Comparison of ENCODE assay signal across 30 cellular contexts in genomic region chr5:28430565-28431178, GRCh38.
DNase-seq lines count a peak whose midpoint lies in the region; ATAC-seq and TF ChIP-seq lines count a peak whose summit lies in the region.
"Had no signal": no experiment of that assay in that cellular context is flagged by ENCODE, and none has a peak within 500 bp of the region (broad histone marks: within the 10 kb centered on the region; RNA-seq: fewer than 3 reads in every experiment).

No MANE protein-coding gene starts in this region.

- no peak overlapping the region for H3K27ac Mint-ChIP-seq in WTC11
- H3K27ac Mint-ChIP-seq in CD14-positive monocyte: no peak overlapping the region
- H3K27ac Mint-ChIP-seq: CD8-positive, alpha-beta T cell; HFFc6 had no signal

- no peak overlapping the region for H3K4me3 ChIP-seq in fibroblast of pulmonary artery (replicated peaks; ENCODE audit: low read depth, low read length)
- H3K4me3 ChIP-seq: HAP-1, K562, PC-9, SJSA1 had no signal

- H3K27me3 Mint-ChIP-seq in WTC11 (ENCODE audit: low read depth) (no peaks in the 10 kb centered on the region; the same call in 1 of the 2 replicates), CD14-positive monocyte (ENCODE audit: low read depth in 3 of 3) (no peaks in the 10 kb centered on the region)

- ATAC-seq in WTC11 (no peak), GM21381 (IDR thresholded peaks at IDR 0.05; ENCODE audit: unreplicated experiment) (no peak), HG03280 (IDR thresholded peaks at IDR 0.05; ENCODE audit: unreplicated experiment) (no peak)
- ATAC-seq: CD8-positive, alpha-beta T cell; K562 had no signal

- H3K4me1 Mint-ChIP-seq in WTC11 (no peaks in the 10 kb centered on the region), CD14-positive monocyte (no peaks in the 10 kb centered on the region)

- CTCF ChIA-PET in WTC11 (lab: Charles Lee): no interaction called here

- intact Hi-C loops in CD14-positive monocyte (cut with micrococcal nuclease): no loop called here

- POLR2A ChIA-PET in WTC11 (lab: Charles Lee): no interaction called here

- H3K36me3 Mint-ChIP-seq in WTC11 (peaks cover 25% of the 10 kb centered on the region), CD14-positive monocyte (no peaks in the 10 kb centered on the region)
- H3K36me3 Mint-ChIP-seq: CD8-positive, alpha-beta T cell had no signal

- DNase-seq in HuH-7 (ENCODE audit: low spot score): peak; percentile 37
- no peak for DNase-seq in WTC11 (ENCODE audit: low spot score)
- peak; percentile 1 for DNase-seq in fibroblast of pulmonary artery (ENCODE audit: low read depth)
- peak; percentile 30 for DNase-seq in left kidney (ENCODE audit: low read depth, low spot score)
- DNase-seq in NCI-H1694 (lab: John Stamatoyannopoulos, UW): no peak
- no peak for DNase-seq in CD14-positive monocyte (ENCODE audit: low spot score)
- DNase-seq: C1 segment of cervical spinal cord; Caco-2; CD8-positive, alpha-beta T cell; DMS 273 treated with DMSO at 0.1 percent for 48 hours; DND-41; GOT3; HFFc6; Kasumi-1; NCI-H1092 treated with DMSO at 0.1 percent for 48 hours; NCI-H1436; NCI-H187 treated with DMSO at 0.1 percent for 48 hours; NCI-H2171 treated with DMSO at 0.1 percent for 48 hours; NCI-H345; NCI-H510A treated with DMSO at 0.1 percent for 48 hours; NCI-H82; NK-92 treated with Interleukin-12 subunit alpha and Interleukin-12 subunit beta, amount 100 ng/mL, for 24 hours; PC-9; Right ventricle myocardium superior; RPMI8226 had no signal

- no peak overlapping the region for H3K4me3 Mint-ChIP-seq in WTC11
- no peak overlapping the region for H3K4me3 Mint-ChIP-seq in CD14-positive monocyte
- H3K4me3 Mint-ChIP-seq: CD8-positive, alpha-beta T cell; HFFc6 had no signal

- TF ChIP-seq CTCF in WTC11 (IDR thresholded peaks at IDR 0.05): no peak
- TF ChIP-seq CTCF in fibroblast of pulmonary artery (IDR thresholded peaks at IDR 0.05; ENCODE audit: low read length, missing control alignments): no peak
- no peak for TF ChIP-seq CTCF in CD14-positive monocyte (IDR thresholded peaks at IDR 0.05)

- H3K9me3 Mint-ChIP-seq in WTC11 (peaks cover 44% of the 10 kb centered on the region), CD14-positive monocyte (peaks cover 3 to 17% (median 7%) of the 10 kb centered on the region in 7 donors)

TF ChIP-seq in WTC11, 78 proteins besides CTCF, POLR2A, EP300 and RAD21:
- TF ChIP-seq ERG (CRISPR knock-in tag; IDR thresholded peaks at IDR 0.05): no peak
- TF ChIP-seq HMGA2 (CRISPR knock-in tag; IDR thresholded peaks at IDR 0.05): peak; percentile 92

Comparison
In these comparisons a context has a peak if more than half of its experiments do, and no peak if none do; other contexts are left out.
1. DNase-seq: peak in HuH-7 (single experiment), fibroblast of pulmonary artery (single experiment) and left kidney (single experiment); none in WTC11 (single experiment), NCI-H1694 (single experiment) and CD14-positive monocyte (single experiment).